ENCODE assay signal across 10 cellular contexts in genomic region chr1:221166559-221167318, GRCh38.
DNase-seq lines count a peak whose midpoint lies in the region; ATAC-seq and TF ChIP-seq lines count a peak whose summit lies in the region.
"Had no signal": no experiment of that assay in that cellular context is flagged by ENCODE, and none has a peak within 500 bp of the region (broad histone marks: within the 10 kb centered on the region; RNA-seq: fewer than 3 reads in every experiment).

No MANE protein-coding gene starts in this region.

- H3K9me2 ChIP-seq in Loucy (replicated peaks; ENCODE audit: low read depth, low read length) = no peaks in the 10 kb centered on the region

- POLR2A ChIA-PET in naive thymus-derived CD8-positive, alpha-beta T cell (lab: Charles Lee) = no interaction called here
- POLR2A ChIA-PET in activated CD4-positive, alpha-beta memory T cell treated with anti-CD3 and anti-CD28 coated beads for 36 hours (lab: Charles Lee) = no interaction called here

- no peak overlapping the region for H2AFZ ChIP-seq in Loucy (ENCODE audit: low read length)

- H3K4me3 Mint-ChIP-seq in naive thymus-derived CD8-positive, alpha-beta T cell = peak overlapping the region in 1 of 10 donors; percentile 48
- H3K4me3 Mint-ChIP-seq in activated CD4-positive, alpha-beta memory T cell treated with anti-CD3 and anti-CD28 coated beads for 36 hours = no peak overlapping the region

- H3K9me3 ChIP-seq in Loucy (ENCODE audit: insufficient read depth, low read depth, low read length) = no peaks in the 10 kb centered on the region
- H3K9me3 ChIP-seq in left ventricle myocardium inferior (replicated peaks) = peaks cover 11% of the 10 kb centered on the region

- peak; percentile 88 for ATAC-seq in GM18499 (IDR thresholded peaks at IDR 0.05; ENCODE audit: insufficient read depth, unreplicated experiment)
- ATAC-seq in HG02623 (IDR thresholded peaks at IDR 0.05; ENCODE audit: unreplicated experiment) = peak; percentile 79
- ATAC-seq in naive thymus-derived CD8-positive, alpha-beta T cell = no peak

- H3K4me1 ChIP-seq in Loucy (ENCODE audit: insufficient read depth, low read length, poor library complexity, severe bottlenecking) (peaks cover 18% of the 10 kb centered on the region), left ventricle myocardium inferior (peaks cover 20% of the 10 kb centered on the region)

- H3F3A ChIP-seq in Loucy (ENCODE audit: low read depth) = no peaks in the 10 kb centered on the region

- H3K4me3 ChIP-seq in Loucy (ENCODE audit: low read length, poor library complexity, severe bottlenecking) = peak overlapping the region; percentile 51
- H3K4me3 ChIP-seq in left ventricle myocardium inferior = no peak overlapping the region

- H3K4me2 ChIP-seq in Loucy (ENCODE audit: low read depth, low read length, poor library complexity, severe bottlenecking) = peak overlapping the region; percentile 67

- H3K27me3 Mint-ChIP-seq in naive thymus-derived CD8-positive, alpha-beta T cell = peaks cover 4 to 38% (median 16%) of the 10 kb centered on the region in 5 donors
- H3K27me3 Mint-ChIP-seq in activated CD4-positive, alpha-beta memory T cell treated with anti-CD3 and anti-CD28 coated beads for 36 hours = peaks cover 8% of the 10 kb centered on the region

- H3K36me3 Mint-ChIP-seq in naive thymus-derived CD8-positive, alpha-beta T cell = peaks cover 0 to 5% (median 0%) of the 10 kb centered on the region in 3 donors
- no peaks in the 10 kb centered on the region for H3K36me3 Mint-ChIP-seq in activated CD4-positive, alpha-beta memory T cell treated with anti-CD3 and anti-CD28 coated beads for 36 hours

- H3K9me3 Mint-ChIP-seq in naive thymus-derived CD8-positive, alpha-beta T cell = peaks cover 0 to 12% (median 6%) of the 10 kb centered on the region in 9 donors
- H3K9me3 Mint-ChIP-seq in activated CD4-positive, alpha-beta memory T cell treated with anti-CD3 and anti-CD28 coated beads for 36 hours = peaks cover 7% of the 10 kb centered on the region

- no peaks in the 10 kb centered on the region for H3K79me2 ChIP-seq in Loucy (ENCODE audit: insufficient read depth, low read length)

- TF ChIP-seq CTCF in Loucy (conservative IDR thresholded peaks at IDR 0.05; ENCODE audit: low read length) (no peak), left ventricle myocardium inferior (IDR thresholded peaks at IDR 0.05; ENCODE audit: borderline replicate concordance) (no peak)

- CTCF ChIA-PET in activated CD4-positive, alpha-beta memory T cell treated with anti-CD3 and anti-CD28 coated beads for 36 hours (lab: Charles Lee) = no interaction called here

- no peak overlapping the region for H3K9ac ChIP-seq in Loucy (ENCODE audit: low read depth, low read length, poor library complexity, severe bottlenecking)

- peaks cover 0 to 24% (median under 1%) of the 10 kb centered on the region in 4 donors for H3K4me1 Mint-ChIP-seq in naive thymus-derived CD8-positive, alpha-beta T cell
- no peaks in the 10 kb centered on the region for H3K4me1 Mint-ChIP-seq in activated CD4-positive, alpha-beta memory T cell treated with anti-CD3 and anti-CD28 coated beads for 36 hours (ENCODE audit: low read depth)

- peak overlapping the region; percentile 28 for H3K27ac ChIP-seq in left ventricle myocardium inferior (replicated peaks)

- H3K27ac Mint-ChIP-seq in naive thymus-derived CD8-positive, alpha-beta T cell = no peak overlapping the region
- no peak overlapping the region for H3K27ac Mint-ChIP-seq in activated CD4-positive, alpha-beta memory T cell treated with anti-CD3 and anti-CD28 coated beads for 36 hours

- H4K20me1 ChIP-seq in Loucy (ENCODE audit: insufficient read depth, low read length, poor library complexity, severe bottlenecking) = no peaks in the 10 kb centered on the region

- H3K27me3 ChIP-seq in Loucy (ENCODE audit: insufficient read depth, low read length, poor library complexity, severe bottlenecking) = no peaks in the 10 kb centered on the region
- H3K27me3 ChIP-seq in left ventricle myocardium inferior (ENCODE audit: low read depth) = no peaks in the 10 kb centered on the region

- H3K36me3 ChIP-seq in Loucy (ENCODE audit: insufficient read depth, low read length) (no peaks in the 10 kb centered on the region), left ventricle myocardium inferior (no peaks in the 10 kb centered on the region)

- intact Hi-C loops in left ventricle myocardium inferior (cut with micrococcal nuclease) = no loop called here
- intact Hi-C loops in activated CD4-positive, alpha-beta memory T cell treated with anti-CD3 and anti-CD28 coated beads for 36 hours (cut with micrococcal nuclease) = no loop called here

- DNase-seq in left ventricle myocardium inferior (no peak), NCI-H2107 (lab: John Stamatoyannopoulos, UW) (no peak), NCI-H1930 (lab: John Stamatoyannopoulos, UW) (no peak)
- DNase-seq in naive thymus-derived CD8-positive, alpha-beta T cell = no peak
- no peak for DNase-seq in activated CD4-positive, alpha-beta memory T cell treated with anti-CD3 and anti-CD28 coated beads for 36 hours
- DNase-seq: DND-41, occipital lobe had no signal

Comparison
In these comparisons a context has a peak if more than half of its experiments do, and no peak if none do; other contexts are left out.
1. ATAC-seq: peak in GM18499 (single experiment) and HG02623 (single experiment); none in naive thymus-derived CD8-positive, alpha-beta T cell (0 of 2).